In the genomic region with DNA sequence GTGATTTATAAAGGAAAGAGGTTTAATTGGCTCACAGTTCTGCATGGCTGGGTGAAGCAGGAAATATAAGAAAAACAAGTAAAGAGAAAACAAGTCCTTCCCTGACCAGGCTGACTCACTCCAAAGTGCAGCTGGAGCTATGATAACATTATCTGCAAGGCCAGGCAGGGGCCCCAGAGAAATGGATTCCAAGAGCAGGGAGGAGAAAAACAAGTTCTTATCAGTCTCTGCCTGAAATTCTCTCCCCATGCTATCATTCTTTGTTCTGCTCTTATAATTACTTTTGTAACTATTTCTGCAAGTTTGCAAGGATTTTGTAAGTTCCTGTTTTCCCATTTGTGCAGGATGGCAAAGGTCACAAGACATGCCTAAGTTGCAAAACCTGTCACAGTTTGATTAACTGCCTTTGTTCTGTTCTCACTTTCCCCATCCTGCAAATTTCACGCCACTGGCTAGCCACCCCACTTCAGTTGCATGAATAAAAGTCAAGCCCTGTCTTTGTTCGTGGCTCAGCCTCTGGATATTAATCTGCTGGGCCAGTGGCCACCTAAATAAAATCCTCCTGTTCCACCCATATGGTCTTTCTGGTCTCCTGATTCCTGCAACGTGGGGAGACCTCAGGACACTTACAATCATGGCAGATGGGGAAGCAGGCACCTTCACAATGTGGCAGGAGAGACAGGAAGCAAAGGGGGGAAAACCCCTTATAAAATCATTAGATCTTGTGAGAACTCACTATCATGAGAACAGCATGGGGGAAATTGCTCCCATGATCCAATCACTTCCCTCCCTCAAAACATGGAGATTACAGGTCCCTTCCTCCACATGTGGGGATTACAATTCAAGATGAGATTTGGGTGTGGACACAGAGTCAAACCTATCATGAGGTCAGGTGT, we compare ENCODE assay signal across 1 cellular context.
TF ChIP-seq lines count a peak whose summit lies in the region.

No MANE protein-coding gene starts in this region.

TF ChIP-seq in K562, 482 proteins besides CTCF, POLR2A, EP300 and RAD21 (continued from another document and continues in another):
- TF ChIP-seq, protein P1, sequence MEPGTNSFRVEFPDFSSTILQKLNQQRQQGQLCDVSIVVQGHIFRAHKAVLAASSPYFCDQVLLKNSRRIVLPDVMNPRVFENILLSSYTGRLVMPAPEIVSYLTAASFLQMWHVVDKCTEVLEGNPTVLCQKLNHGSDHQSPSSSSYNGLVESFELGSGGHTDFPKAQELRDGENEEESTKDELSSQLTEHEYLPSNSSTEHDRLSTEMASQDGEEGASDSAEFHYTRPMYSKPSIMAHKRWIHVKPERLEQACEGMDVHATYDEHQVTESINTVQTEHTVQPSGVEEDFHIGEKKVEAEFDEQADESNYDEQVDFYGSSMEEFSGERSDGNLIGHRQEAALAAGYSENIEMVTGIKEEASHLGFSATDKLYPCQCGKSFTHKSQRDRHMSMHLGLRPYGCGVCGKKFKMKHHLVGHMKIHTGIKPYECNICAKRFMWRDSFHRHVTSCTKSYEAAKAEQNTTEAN (CRISPR knock-in tag; IDR thresholded peaks at IDR 0.05), result no peak
- TF ChIP-seq ZNF3 (CRISPR knock-in tag; IDR thresholded peaks at IDR 0.05), result no peak
- 0 out of 4 replicates have a peak, but pooled peaks of 1 of the 2 experiments have one; percentile 32 for TF ChIP-seq SIN3A (IDR thresholded peaks at IDR 0.05; ENCODE audit: borderline replicate concordance in 2 of 2, control insufficient read depth in 1 of 2, low read depth in 2 of 2, low read length in 2 of 2)
- 0 out of 3 replicates have a peak, but pooled peaks of 1 of the 2 experiments have one; percentile 1 for TF ChIP-seq CBX3 (IDR thresholded peaks at IDR 0.05; ENCODE audit: borderline replicate concordance in 1 of 2, low read length in 2 of 2)
- peak; percentile 42; the same call in 1 of the 2 replicates for TF ChIP-seq ETV5 (CRISPR knock-in tag; IDR thresholded peaks at IDR 0.05; ENCODE audit: low read depth)
- TF ChIP-seq, protein P2, sequence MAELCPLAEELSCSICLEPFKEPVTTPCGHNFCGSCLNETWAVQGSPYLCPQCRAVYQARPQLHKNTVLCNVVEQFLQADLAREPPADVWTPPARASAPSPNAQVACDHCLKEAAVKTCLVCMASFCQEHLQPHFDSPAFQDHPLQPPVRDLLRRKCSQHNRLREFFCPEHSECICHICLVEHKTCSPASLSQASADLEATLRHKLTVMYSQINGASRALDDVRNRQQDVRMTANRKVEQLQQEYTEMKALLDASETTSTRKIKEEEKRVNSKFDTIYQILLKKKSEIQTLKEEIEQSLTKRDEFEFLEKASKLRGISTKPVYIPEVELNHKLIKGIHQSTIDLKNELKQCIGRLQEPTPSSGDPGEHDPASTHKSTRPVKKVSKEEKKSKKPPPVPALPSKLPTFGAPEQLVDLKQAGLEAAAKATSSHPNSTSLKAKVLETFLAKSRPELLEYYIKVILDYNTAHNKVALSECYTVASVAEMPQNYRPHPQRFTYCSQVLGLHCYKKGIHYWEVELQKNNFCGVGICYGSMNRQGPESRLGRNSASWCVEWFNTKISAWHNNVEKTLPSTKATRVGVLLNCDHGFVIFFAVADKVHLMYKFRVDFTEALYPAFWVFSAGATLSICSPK (IDR thresholded peaks at IDR 0.05; ENCODE audit: borderline replicate concordance), result peak; percentile 72; the same call in 1 of the 2 replicates
- TF ChIP-seq NCOA6 (IDR thresholded peaks at IDR 0.05), result peak; percentile 55; the same call in 1 of the 2 replicates
- no peak for TF ChIP-seq PURB (CRISPR knock-in tag; IDR thresholded peaks at IDR 0.05; ENCODE audit: low read depth)
- peak; percentile 53 for TF ChIP-seq GABPA (tag; conservative IDR thresholded peaks at IDR 0.05; ENCODE audit: low read depth)
- peak in 1 of 2 experiments; percentile 37; a peak in 1 of 4 replicates for TF ChIP-seq FOXA3 (CRISPR knock-in tag; conservative IDR thresholded peaks at IDR 0.05 in 1 of 2, IDR thresholded peaks at IDR 0.05 in 1 of 2)
- TF ChIP-seq, protein P3, sequence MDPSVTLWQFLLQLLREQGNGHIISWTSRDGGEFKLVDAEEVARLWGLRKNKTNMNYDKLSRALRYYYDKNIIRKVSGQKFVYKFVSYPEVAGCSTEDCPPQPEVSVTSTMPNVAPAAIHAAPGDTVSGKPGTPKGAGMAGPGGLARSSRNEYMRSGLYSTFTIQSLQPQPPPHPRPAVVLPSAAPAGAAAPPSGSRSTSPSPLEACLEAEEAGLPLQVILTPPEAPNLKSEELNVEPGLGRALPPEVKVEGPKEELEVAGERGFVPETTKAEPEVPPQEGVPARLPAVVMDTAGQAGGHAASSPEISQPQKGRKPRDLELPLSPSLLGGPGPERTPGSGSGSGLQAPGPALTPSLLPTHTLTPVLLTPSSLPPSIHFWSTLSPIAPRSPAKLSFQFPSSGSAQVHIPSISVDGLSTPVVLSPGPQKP (CRISPR knock-in tag; IDR thresholded peaks at IDR 0.05), result no peak
- TF ChIP-seq, protein P4, sequence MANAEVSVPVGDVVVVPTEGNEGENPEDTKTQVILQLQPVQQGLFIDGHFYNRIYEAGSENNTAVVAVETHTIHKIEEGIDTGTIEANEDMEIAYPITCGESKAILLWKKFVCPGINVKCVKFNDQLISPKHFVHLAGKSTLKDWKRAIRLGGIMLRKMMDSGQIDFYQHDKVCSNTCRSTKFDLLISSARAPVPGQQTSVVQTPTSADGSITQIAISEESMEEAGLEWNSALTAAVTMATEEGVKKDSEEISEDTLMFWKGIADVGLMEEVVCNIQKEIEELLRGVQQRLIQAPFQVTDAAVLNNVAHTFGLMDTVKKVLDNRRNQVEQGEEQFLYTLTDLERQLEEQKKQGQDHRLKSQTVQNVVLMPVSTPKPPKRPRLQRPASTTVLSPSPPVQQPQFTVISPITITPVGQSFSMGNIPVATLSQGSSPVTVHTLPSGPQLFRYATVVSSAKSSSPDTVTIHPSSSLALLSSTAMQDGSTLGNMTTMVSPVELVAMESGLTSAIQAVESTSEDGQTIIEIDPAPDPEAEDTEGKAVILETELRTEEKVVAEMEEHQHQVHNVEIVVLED (CRISPR knock-in tag; IDR thresholded peaks at IDR 0.05), result no peak
- no peak for TF ChIP-seq DNMT1 (IDR thresholded peaks at IDR 0.05)
- TF ChIP-seq EZH2 (IDR thresholded peaks at IDR 0.05; ENCODE audit: borderline replicate concordance, low read depth, low read length), result no peak
- TF ChIP-seq BACH1 (tag; IDR thresholded peaks at IDR 0.05), result peak; percentile 74
- peak; percentile 85 to 97; a peak in 3 of 4 replicates for TF ChIP-seq TBL1XR1 (IDR thresholded peaks at IDR 0.05; ENCODE audit: low read length in 2 of 2)
- 0 out of 4 replicates have a peak, but pooled peaks have one; percentile 52 to 58 for TF ChIP-seq MAZ (CRISPR knock-in tag; conservative IDR thresholded peaks at IDR 0.05 in 1 of 2, IDR thresholded peaks at IDR 0.05 in 1 of 2)
- TF ChIP-seq BDP1 (IDR thresholded peaks at IDR 0.05; ENCODE audit: insufficient read depth, insufficient read length), result no peak
- peak; percentile 85; the same call in 1 of the 2 replicates for TF ChIP-seq PHF21A (IDR thresholded peaks at IDR 0.05; ENCODE audit: borderline replicate concordance, low read depth)
- TF ChIP-seq, protein P5, sequence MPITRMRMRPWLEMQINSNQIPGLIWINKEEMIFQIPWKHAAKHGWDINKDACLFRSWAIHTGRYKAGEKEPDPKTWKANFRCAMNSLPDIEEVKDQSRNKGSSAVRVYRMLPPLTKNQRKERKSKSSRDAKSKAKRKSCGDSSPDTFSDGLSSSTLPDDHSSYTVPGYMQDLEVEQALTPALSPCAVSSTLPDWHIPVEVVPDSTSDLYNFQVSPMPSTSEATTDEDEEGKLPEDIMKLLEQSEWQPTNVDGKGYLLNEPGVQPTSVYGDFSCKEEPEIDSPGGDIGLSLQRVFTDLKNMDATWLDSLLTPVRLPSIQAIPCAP (CRISPR knock-in tag; IDR thresholded peaks at IDR 0.05; ENCODE audit: borderline replicate concordance), result no peak
- TF ChIP-seq ZZZ3 (IDR thresholded peaks at IDR 0.05), result no peak
- TF ChIP-seq, protein P6, sequence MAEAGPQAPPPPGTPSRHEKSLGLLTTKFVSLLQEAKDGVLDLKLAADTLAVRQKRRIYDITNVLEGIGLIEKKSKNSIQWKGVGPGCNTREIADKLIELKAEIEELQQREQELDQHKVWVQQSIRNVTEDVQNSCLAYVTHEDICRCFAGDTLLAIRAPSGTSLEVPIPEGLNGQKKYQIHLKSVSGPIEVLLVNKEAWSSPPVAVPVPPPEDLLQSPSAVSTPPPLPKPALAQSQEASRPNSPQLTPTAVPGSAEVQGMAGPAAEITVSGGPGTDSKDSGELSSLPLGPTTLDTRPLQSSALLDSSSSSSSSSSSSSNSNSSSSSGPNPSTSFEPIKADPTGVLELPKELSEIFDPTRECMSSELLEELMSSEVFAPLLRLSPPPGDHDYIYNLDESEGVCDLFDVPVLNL (CRISPR knock-in tag; IDR thresholded peaks at IDR 0.05; ENCODE audit: low read depth), result no peak
- TF ChIP-seq, protein P7, sequence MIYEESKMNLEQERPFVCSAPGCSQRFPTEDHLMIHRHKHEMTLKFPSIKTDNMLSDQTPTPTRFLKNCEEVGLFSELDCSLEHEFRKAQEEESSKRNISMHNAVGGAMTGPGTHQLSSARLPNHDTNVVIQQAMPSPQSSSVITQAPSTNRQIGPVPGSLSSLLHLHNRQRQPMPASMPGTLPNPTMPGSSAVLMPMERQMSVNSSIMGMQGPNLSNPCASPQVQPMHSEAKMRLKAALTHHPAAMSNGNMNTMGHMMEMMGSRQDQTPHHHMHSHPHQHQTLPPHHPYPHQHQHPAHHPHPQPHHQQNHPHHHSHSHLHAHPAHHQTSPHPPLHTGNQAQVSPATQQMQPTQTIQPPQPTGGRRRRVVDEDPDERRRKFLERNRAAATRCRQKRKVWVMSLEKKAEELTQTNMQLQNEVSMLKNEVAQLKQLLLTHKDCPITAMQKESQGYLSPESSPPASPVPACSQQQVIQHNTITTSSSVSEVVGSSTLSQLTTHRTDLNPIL (CRISPR knock-in tag; IDR thresholded peaks at IDR 0.05), result no peak
- no peak for TF ChIP-seq ZNF146 (CRISPR knock-in tag; IDR thresholded peaks at IDR 0.05; ENCODE audit: unreplicated experiment)
- TF ChIP-seq MTA3 (IDR thresholded peaks at IDR 0.05; ENCODE audit: borderline replicate concordance), result peak; percentile 51
- TF ChIP-seq CBFA2T3 (IDR thresholded peaks at IDR 0.05), result peak; percentile 99
- TF ChIP-seq, protein P8, sequence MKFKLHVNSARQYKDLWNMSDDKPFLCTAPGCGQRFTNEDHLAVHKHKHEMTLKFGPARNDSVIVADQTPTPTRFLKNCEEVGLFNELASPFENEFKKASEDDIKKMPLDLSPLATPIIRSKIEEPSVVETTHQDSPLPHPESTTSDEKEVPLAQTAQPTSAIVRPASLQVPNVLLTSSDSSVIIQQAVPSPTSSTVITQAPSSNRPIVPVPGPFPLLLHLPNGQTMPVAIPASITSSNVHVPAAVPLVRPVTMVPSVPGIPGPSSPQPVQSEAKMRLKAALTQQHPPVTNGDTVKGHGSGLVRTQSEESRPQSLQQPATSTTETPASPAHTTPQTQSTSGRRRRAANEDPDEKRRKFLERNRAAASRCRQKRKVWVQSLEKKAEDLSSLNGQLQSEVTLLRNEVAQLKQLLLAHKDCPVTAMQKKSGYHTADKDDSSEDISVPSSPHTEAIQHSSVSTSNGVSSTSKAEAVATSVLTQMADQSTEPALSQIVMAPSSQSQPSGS (CRISPR knock-in tag; IDR thresholded peaks at IDR 0.05), result no peak
- TF ChIP-seq, protein P9, sequence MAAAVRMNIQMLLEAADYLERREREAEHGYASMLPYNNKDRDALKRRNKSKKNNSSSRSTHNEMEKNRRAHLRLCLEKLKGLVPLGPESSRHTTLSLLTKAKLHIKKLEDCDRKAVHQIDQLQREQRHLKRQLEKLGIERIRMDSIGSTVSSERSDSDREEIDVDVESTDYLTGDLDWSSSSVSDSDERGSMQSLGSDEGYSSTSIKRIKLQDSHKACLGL (CRISPR knock-in tag; IDR thresholded peaks at IDR 0.05; ENCODE audit: borderline replicate concordance, poor library complexity, severe bottlenecking), result no peak
- TF ChIP-seq DPF2 (IDR thresholded peaks at IDR 0.05), result peak; percentile 99
- no peak for TF ChIP-seq NCOA4 (IDR thresholded peaks at IDR 0.05; ENCODE audit: partially characterized antibody)
- peak in 1 of 2 experiments; percentile 89; a peak in 2 of 4 replicates for TF ChIP-seq HDAC1 (IDR thresholded peaks at IDR 0.05)
- TF ChIP-seq ZBTB8A (IDR thresholded peaks at IDR 0.05; ENCODE audit: partially characterized antibody), result no peak
- TF ChIP-seq MAFF (IDR thresholded peaks at IDR 0.05; ENCODE audit: low read length), result peak; percentile 67; the same call in 1 of the 2 replicates
- TF ChIP-seq CAMTA2 (CRISPR knock-in tag; conservative IDR thresholded peaks at IDR 0.05), result no peak
- no peak for TF ChIP-seq ZNF165 (CRISPR knock-in tag; IDR thresholded peaks at IDR 0.05; ENCODE audit: borderline replicate concordance)
- no peak for TF ChIP-seq SMAD2 (IDR thresholded peaks at IDR 0.05; ENCODE audit: low read depth, low read length)
- TF ChIP-seq TAL1 (IDR thresholded peaks at IDR 0.05), result peak; percentile 98
- no peak for TF ChIP-seq IRF2 (CRISPR knock-in tag; IDR thresholded peaks at IDR 0.05)
- TF ChIP-seq, protein P10, sequence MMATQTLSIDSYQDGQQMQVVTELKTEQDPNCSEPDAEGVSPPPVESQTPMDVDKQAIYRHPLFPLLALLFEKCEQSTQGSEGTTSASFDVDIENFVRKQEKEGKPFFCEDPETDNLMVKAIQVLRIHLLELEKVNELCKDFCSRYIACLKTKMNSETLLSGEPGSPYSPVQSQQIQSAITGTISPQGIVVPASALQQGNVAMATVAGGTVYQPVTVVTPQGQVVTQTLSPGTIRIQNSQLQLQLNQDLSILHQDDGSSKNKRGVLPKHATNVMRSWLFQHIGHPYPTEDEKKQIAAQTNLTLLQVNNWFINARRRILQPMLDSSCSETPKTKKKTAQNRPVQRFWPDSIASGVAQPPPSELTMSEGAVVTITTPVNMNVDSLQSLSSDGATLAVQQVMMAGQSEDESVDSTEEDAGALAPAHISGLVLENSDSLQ (IDR thresholded peaks at IDR 0.05), result peak; percentile 96
- TF ChIP-seq, protein P11, sequence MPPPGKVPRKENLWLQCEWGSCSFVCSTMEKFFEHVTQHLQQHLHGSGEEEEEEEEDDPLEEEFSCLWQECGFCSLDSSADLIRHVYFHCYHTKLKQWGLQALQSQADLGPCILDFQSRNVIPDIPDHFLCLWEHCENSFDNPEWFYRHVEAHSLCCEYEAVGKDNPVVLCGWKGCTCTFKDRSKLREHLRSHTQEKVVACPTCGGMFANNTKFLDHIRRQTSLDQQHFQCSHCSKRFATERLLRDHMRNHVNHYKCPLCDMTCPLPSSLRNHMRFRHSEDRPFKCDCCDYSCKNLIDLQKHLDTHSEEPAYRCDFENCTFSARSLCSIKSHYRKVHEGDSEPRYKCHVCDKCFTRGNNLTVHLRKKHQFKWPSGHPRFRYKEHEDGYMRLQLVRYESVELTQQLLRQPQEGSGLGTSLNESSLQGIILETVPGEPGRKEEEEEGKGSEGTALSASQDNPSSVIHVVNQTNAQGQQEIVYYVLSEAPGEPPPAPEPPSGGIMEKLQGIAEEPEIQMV (tag; conservative IDR thresholded peaks at IDR 0.05; ENCODE audit: low read depth), result no peak; the same call in none of the 2 replicates
